In the genomic region with DNA sequence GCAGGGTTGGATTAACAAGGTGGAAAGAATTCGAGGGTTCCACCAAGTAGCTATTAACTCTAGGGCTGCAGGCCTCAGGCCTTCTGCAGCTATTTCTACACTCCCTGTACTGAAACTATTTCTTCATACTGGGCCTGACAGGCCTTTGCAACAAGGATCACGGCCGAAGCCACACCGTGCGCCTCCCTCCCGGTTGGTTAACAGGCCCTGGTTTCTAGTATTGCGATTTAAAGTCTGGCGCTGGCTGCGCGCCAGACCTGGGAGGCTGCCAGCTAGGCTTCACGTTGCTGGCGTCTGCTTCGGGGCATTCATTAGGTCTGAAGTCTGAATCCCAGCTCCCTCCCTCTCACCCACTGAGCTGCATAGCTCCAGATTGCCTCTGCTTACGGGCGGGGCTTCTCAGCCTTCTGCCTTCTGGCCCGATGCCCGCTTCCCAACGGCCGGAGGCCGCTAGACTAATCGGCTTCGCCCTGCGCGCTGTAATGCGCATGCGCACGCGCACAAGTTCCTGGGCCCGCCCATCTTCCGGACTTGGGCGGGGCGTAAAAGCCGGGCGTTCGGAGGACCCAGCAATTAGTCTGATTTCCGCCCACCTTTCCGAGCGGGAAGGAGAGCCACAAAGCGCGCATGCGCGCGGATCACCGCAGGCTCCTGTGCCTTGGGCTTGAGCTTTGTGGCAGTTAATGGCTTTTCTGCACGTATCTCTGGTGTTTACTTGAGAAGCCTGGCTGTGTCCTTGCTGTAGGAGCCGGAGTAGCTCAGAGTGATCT, we compare ENCODE assay signal across 1 cellular context.
A peak's percentile ranks its signal among the peaks of the same experiment; 100 is the strongest.
TF ChIP-seq lines count a peak whose summit lies in the region.

No MANE protein-coding gene starts in this region.

TF ChIP-seq in K562, 482 proteins besides CTCF, POLR2A, EP300 and RAD21 (continued from another document and continues in another):
- TF ChIP-seq, protein P1, sequence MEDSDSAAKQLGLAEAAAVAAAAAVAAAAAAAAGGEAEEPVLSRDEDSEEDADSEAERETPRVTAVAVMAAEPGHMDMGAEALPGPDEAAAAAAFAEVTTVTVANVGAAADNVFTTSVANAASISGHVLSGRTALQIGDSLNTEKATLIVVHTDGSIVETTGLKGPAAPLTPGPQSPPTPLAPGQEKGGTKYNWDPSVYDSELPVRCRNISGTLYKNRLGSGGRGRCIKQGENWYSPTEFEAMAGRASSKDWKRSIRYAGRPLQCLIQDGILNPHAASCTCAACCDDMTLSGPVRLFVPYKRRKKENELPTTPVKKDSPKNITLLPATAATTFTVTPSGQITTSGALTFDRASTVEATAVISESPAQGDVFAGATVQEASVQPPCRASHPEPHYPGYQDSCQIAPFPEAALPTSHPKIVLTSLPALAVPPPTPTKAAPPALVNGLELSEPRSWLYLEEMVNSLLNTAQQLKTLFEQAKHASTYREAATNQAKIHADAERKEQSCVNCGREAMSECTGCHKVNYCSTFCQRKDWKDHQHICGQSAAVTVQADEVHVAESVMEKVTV (CRISPR knock-in tag; IDR thresholded peaks at IDR 0.05): no peak
- TF ChIP-seq BRD9 (IDR thresholded peaks at IDR 0.05; ENCODE audit: low read depth, partially characterized antibody) (no peak), ZNF695 (CRISPR knock-in tag; IDR thresholded peaks at IDR 0.05) (no peak), SRSF9 (IDR thresholded peaks at IDR 0.05; ENCODE audit: borderline replicate concordance, low read depth, low read length) (no peak), GABPB2 (CRISPR knock-in tag; conservative IDR thresholded peaks at IDR 0.05) (no peak), BCL6 (CRISPR knock-in tag; IDR thresholded peaks at IDR 0.05) (no peak), EWSR1 (IDR thresholded peaks at IDR 0.05; ENCODE audit: borderline replicate concordance, low read depth, partially characterized antibody) (no peak), ZFP1 (CRISPR knock-in tag; IDR thresholded peaks at IDR 0.05) (no peak), ZNF347 (CRISPR knock-in tag; IDR thresholded peaks at IDR 0.05; ENCODE audit: low read depth) (no peak), PCBP2 (IDR thresholded peaks at IDR 0.05; ENCODE audit: low read depth, low read length, poor library complexity, severe bottlenecking) (no peak), SMARCA5 (IDR thresholded peaks at IDR 0.05) (no peak), HEY1 (CRISPR knock-in tag; IDR thresholded peaks at IDR 0.05; ENCODE audit: borderline replicate concordance) (no peak), SIRT6 (IDR thresholded peaks at IDR 0.05; ENCODE audit: low read depth, low read length) (no peak), IRF2 (CRISPR knock-in tag; IDR thresholded peaks at IDR 0.05) (no peak), ZNF133 (CRISPR knock-in tag; IDR thresholded peaks at IDR 0.05) (no peak), CHCHD3 (CRISPR knock-in tag; IDR thresholded peaks at IDR 0.05) (no peak), SRF (CRISPR knock-in tag; IDR thresholded peaks at IDR 0.05) (0 out of 4 replicates have a peak, but pooled peaks of 1 of the 2 experiments have one; percentile 11), NCOA6 (IDR thresholded peaks at IDR 0.05) (no peak), ZNF324 (CRISPR knock-in tag; IDR thresholded peaks at IDR 0.05) (no peak; the same call in 1 of the 2 replicates), TCF7L2 (IDR thresholded peaks at IDR 0.05; ENCODE audit: low read depth, low read length) (no peak), PTBP1 (IDR thresholded peaks at IDR 0.05; ENCODE audit: low read depth, low read length) (no peak), KHSRP (IDR thresholded peaks at IDR 0.05) (no peak), ZNF174 (CRISPR knock-in tag; IDR thresholded peaks at IDR 0.05) (no peak), PHF21A (IDR thresholded peaks at IDR 0.05; ENCODE audit: borderline replicate concordance, low read depth) (no peak), NR4A1 (CRISPR knock-in tag; IDR thresholded peaks at IDR 0.05) (no peak), NR4A1 (tag; IDR thresholded peaks at IDR 0.05) (no peak), FOSL1 (tag; conservative IDR thresholded peaks at IDR 0.05) (no peak), TARDBP (IDR thresholded peaks at IDR 0.05) (no peak)
- TF ChIP-seq, protein P2, sequence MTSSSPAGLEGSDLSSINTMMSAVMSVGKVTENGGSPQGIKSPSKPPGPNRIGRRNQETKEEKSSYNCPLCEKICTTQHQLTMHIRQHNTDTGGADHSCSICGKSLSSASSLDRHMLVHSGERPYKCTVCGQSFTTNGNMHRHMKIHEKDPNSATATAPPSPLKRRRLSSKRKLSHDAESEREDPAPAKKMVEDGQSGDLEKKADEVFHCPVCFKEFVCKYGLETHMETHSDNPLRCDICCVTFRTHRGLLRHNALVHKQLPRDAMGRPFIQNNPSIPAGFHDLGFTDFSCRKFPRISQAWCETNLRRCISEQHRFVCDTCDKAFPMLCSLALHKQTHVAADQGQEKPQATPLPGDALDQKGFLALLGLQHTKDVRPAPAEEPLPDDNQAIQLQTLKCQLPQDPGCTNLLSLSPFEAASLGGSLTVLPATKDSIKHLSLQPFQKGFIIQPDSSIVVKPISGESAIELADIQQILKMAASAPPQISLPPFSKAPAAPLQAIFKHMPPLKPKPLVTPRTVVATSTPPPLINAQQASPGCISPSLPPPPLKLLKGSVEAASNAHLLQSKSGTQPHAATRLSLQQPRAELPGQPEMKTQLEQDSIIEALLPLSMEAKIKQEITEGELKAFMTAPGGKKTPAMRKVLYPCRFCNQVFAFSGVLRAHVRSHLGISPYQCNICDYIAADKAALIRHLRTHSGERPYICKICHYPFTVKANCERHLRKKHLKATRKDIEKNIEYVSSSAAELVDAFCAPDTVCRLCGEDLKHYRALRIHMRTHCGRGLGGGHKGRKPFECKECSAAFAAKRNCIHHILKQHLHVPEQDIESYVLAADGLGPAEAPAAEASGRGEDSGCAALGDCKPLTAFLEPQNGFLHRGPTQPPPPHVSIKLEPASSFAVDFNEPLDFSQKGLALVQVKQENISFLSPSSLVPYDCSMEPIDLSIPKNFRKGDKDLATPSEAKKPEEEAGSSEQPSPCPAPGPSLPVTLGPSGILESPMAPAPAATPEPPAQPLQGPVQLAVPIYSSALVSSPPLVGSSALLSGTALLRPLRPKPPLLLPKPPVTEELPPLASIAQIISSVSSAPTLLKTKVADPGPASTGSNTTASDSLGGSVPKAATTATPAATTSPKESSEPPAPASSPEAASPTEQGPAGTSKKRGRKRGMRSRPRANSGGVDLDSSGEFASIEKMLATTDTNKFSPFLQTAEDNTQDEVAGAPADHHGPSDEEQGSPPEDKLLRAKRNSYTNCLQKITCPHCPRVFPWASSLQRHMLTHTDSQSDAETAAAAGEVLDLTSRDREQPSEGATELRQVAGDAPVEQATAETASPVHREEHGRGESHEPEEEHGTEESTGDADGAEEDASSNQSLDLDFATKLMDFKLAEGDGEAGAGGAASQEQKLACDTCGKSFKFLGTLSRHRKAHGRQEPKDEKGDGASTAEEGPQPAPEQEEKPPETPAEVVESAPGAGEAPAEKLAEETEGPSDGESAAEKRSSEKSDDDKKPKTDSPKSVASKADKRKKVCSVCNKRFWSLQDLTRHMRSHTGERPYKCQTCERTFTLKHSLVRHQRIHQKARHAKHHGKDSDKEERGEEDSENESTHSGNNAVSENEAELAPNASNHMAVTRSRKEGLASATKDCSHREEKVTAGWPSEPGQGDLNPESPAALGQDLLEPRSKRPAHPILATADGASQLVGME (CRISPR knock-in tag; IDR thresholded peaks at IDR 0.05): no peak
- TF ChIP-seq, protein P3, sequence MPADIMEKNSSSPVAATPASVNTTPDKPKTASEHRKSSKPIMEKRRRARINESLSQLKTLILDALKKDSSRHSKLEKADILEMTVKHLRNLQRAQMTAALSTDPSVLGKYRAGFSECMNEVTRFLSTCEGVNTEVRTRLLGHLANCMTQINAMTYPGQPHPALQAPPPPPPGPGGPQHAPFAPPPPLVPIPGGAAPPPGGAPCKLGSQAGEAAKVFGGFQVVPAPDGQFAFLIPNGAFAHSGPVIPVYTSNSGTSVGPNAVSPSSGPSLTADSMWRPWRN (IDR thresholded peaks at IDR 0.05; ENCODE audit: low read depth): no peak
- TF ChIP-seq, protein P4, sequence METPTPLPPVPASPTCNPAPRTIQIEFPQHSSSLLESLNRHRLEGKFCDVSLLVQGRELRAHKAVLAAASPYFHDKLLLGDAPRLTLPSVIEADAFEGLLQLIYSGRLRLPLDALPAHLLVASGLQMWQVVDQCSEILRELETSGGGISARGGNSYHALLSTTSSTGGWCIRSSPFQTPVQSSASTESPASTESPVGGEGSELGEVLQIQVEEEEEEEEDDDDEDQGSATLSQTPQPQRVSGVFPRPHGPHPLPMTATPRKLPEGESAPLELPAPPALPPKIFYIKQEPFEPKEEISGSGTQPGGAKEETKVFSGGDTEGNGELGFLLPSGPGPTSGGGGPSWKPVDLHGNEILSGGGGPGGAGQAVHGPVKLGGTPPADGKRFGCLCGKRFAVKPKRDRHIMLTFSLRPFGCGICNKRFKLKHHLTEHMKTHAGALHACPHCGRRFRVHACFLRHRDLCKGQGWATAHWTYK (CRISPR knock-in tag; IDR thresholded peaks at IDR 0.05): no peak
- TF ChIP-seq, protein P5, sequence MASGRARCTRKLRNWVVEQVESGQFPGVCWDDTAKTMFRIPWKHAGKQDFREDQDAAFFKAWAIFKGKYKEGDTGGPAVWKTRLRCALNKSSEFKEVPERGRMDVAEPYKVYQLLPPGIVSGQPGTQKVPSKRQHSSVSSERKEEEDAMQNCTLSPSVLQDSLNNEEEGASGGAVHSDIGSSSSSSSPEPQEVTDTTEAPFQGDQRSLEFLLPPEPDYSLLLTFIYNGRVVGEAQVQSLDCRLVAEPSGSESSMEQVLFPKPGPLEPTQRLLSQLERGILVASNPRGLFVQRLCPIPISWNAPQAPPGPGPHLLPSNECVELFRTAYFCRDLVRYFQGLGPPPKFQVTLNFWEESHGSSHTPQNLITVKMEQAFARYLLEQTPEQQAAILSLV (tag; IDR thresholded peaks at IDR 0.05): no peak
- TF ChIP-seq, protein P6, sequence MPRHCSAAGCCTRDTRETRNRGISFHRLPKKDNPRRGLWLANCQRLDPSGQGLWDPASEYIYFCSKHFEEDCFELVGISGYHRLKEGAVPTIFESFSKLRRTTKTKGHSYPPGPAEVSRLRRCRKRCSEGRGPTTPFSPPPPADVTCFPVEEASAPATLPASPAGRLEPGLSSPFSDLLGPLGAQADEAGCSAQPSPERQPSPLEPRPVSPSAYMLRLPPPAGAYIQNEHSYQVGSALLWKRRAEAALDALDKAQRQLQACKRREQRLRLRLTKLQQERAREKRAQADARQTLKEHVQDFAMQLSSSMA (CRISPR knock-in tag; IDR thresholded peaks at IDR 0.05): no peak
- TF ChIP-seq, protein P7, sequence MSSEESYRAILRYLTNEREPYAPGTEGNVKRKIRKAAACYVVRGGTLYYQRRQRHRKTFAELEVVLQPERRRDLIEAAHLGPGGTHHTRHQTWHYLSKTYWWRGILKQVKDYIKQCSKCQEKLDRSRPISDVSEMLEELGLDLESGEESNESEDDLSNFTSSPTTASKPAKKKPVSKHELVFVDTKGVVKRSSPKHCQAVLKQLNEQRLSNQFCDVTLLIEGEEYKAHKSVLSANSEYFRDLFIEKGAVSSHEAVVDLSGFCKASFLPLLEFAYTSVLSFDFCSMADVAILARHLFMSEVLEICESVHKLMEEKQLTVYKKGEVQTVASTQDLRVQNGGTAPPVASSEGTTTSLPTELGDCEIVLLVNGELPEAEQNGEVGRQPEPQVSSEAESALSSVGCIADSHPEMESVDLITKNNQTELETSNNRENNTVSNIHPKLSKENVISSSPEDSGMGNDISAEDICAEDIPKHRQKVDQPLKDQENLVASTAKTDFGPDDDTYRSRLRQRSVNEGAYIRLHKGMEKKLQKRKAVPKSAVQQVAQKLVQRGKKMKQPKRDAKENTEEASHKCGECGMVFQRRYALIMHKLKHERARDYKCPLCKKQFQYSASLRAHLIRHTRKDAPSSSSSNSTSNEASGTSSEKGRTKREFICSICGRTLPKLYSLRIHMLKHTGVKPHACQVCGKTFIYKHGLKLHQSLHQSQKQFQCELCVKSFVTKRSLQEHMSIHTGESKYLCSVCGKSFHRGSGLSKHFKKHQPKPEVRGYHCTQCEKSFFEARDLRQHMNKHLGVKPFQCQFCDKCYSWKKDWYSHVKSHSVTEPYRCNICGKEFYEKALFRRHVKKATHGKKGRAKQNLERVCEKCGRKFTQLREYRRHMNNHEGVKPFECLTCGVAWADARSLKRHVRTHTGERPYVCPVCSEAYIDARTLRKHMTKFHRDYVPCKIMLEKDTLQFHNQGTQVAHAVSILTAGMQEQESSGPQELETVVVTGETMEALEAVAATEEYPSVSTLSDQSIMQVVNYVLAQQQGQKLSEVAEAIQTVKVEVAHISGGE (CRISPR knock-in tag; IDR thresholded peaks at IDR 0.05): no peak
- TF ChIP-seq, protein P8, sequence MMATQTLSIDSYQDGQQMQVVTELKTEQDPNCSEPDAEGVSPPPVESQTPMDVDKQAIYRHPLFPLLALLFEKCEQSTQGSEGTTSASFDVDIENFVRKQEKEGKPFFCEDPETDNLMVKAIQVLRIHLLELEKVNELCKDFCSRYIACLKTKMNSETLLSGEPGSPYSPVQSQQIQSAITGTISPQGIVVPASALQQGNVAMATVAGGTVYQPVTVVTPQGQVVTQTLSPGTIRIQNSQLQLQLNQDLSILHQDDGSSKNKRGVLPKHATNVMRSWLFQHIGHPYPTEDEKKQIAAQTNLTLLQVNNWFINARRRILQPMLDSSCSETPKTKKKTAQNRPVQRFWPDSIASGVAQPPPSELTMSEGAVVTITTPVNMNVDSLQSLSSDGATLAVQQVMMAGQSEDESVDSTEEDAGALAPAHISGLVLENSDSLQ (IDR thresholded peaks at IDR 0.05): peak; percentile 81
- TF ChIP-seq, protein P9, sequence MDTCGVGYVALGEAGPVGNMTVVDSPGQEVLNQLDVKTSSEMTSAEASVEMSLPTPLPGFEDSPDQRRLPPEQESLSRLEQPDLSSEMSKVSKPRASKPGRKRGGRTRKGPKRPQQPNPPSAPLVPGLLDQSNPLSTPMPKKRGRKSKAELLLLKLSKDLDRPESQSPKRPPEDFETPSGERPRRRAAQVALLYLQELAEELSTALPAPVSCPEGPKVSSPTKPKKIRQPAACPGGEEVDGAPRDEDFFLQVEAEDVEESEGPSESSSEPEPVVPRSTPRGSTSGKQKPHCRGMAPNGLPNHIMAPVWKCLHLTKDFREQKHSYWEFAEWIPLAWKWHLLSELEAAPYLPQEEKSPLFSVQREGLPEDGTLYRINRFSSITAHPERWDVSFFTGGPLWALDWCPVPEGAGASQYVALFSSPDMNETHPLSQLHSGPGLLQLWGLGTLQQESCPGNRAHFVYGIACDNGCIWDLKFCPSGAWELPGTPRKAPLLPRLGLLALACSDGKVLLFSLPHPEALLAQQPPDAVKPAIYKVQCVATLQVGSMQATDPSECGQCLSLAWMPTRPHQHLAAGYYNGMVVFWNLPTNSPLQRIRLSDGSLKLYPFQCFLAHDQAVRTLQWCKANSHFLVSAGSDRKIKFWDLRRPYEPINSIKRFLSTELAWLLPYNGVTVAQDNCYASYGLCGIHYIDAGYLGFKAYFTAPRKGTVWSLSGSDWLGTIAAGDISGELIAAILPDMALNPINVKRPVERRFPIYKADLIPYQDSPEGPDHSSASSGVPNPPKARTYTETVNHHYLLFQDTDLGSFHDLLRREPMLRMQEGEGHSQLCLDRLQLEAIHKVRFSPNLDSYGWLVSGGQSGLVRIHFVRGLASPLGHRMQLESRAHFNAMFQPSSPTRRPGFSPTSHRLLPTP (IDR thresholded peaks at IDR 0.05; ENCODE audit: borderline replicate concordance, extremely low read depth, insufficient read length): no peak
- TF ChIP-seq, protein P10, sequence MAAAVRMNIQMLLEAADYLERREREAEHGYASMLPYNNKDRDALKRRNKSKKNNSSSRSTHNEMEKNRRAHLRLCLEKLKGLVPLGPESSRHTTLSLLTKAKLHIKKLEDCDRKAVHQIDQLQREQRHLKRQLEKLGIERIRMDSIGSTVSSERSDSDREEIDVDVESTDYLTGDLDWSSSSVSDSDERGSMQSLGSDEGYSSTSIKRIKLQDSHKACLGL (CRISPR knock-in tag; IDR thresholded peaks at IDR 0.05; ENCODE audit: borderline replicate concordance, poor library complexity, severe bottlenecking): no peak
